In the genomic region with DNA sequence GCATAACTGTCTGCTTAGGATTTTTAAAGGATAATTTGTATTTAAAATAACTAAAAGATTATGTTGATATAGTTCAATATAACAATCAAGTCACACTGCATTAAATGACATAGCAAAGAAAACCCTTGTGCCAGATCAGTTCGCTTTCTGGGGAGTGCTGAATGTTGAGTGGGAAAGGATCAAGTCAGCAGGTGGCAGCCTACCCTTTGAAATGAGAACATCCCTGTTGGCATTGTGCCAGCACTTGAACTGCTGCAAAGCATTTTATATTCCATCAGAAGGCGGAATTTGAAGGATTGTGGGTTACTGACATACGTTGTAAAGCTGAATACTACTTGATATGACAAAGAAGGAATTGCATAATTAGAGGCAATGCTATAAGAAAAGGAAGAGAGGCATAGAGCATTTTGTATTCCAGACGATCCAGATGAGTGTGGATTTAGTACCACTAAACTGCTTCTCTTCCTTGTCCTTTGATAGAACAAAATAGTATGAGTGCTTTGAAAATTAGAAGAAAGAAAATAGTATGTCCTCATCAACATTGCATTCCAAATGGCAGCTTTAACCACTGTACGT, we compare ENCODE assay signal across 8 cellular contexts. TPM values are rescaled to one million over a fixed set of nuclear protein-coding genes. Genes with fewer than 3 reads are reported as not detected.
DNase-seq lines count a peak whose midpoint lies in the region; ATAC-seq, FAIRE-seq and TF ChIP-seq lines count a peak whose summit lies in the region.

No MANE protein-coding gene starts in this region.

- H3K9me2 ChIP-seq in OCI-LY1 (ENCODE audit: low read depth, low read length) = no peaks in the 10 kb centered on the region

- H3K4me3 ChIP-seq in OCI-LY1 (ENCODE audit: low read depth, low read length, poor library complexity, severe bottlenecking) (no peak overlapping the region), brain microvascular endothelial cell (ENCODE audit: low read depth, low read length) (no peak overlapping the region), keratinocyte (ENCODE audit: control insufficient read depth in 2 of 3, extremely low read depth in 1 of 3, insufficient read depth in 2 of 3, low read depth in 1 of 3, low read length in 3 of 3) (no peak overlapping the region)

- H3K9me3 ChIP-seq in OCI-LY1 (ENCODE audit: low read length) (peaks cover 5% of the 10 kb centered on the region; the same call in 1 of the 2 replicates), keratinocyte (ENCODE audit: control insufficient read depth, low read depth, low read length) (no peaks in the 10 kb centered on the region)

- H3K9ac ChIP-seq in OCI-LY1 (ENCODE audit: low read length) (no peak overlapping the region), keratinocyte (ENCODE audit: control insufficient read depth, extremely low read depth, insufficient read depth, low read length) (no peak overlapping the region)

- H4K20me1 ChIP-seq in OCI-LY1 (ENCODE audit: insufficient read depth, low read length) (no peaks in the 10 kb centered on the region), keratinocyte (ENCODE audit: control insufficient read depth, extremely low read depth, insufficient read depth, low read length) (no peaks in the 10 kb centered on the region)

- DNase-seq in CMK (ENCODE audit: low read depth) (peak; percentile 48), HUDEP-2 (lab: John Stamatoyannopoulos, UW; ENCODE audit: unreplicated experiment in 76 of 76) (peak in 63 of 76 experiments; percentile 4 to 84 (median 49)), brain microvascular endothelial cell (peak; percentile 81), keratinocyte (ENCODE audit: low read depth, low spot score) (peak; percentile 26)
- DNase-seq in stimulated activated CD4-positive, alpha-beta T cell treated with anti-CD3 and anti-CD28 coated beads, Interleukin-2, amount 100 ng/mL, for 4 hours (ENCODE audit: low read depth) = peak; percentile 1
- DNase-seq in activated T-helper 1 cell treated with anti-CD3 and anti-CD28 coated beads, Interleukin-12 subunit alpha, Interleukin-12 subunit beta, Interleukin-2, Interleukin-4 antibody, amounts not matched to agents 30 ng/mL and 10 ng/mL and 1 ng/mL, durations not matched to agents 14 hours and 24 hours and 36 hours (ENCODE audit: low spot score) = no peak

- no peaks in the 10 kb centered on the region for H3K4me1 ChIP-seq in OCI-LY1 (ENCODE audit: insufficient read depth, low read length, severe bottlenecking)
- H3K4me1 ChIP-seq in keratinocyte (ENCODE audit: control insufficient read depth, extremely low read depth, insufficient read depth, low read length) = peaks cover 12% of the 10 kb centered on the region

- H3K79me2 ChIP-seq in OCI-LY1 (ENCODE audit: insufficient read depth, low read length) = no peaks in the 10 kb centered on the region
- H3K79me2 ChIP-seq in keratinocyte (ENCODE audit: control insufficient read depth, insufficient read depth, low read length) = no peaks in the 10 kb centered on the region

- ATAC-seq in GM19324 (IDR thresholded peaks at IDR 0.05; ENCODE audit: low FRiP score, unreplicated experiment) = no peak

- no peaks in the 10 kb centered on the region for H3K27me3 Mint-ChIP-seq in activated T-helper 1 cell treated with anti-CD3 and anti-CD28 coated beads, Interleukin-12 subunit alpha, Interleukin-12 subunit beta, Interleukin-2, Interleukin-4 antibody, amounts not matched to agents 30 ng/mL and 10 ng/mL and 1 ng/mL, durations not matched to agents 14 hours and 24 hours and 36 hours (ENCODE audit: insufficient read depth)

- H3K27ac ChIP-seq in OCI-LY1 (ENCODE audit: low read depth, low read length, poor library complexity, severe bottlenecking) = no peak overlapping the region
- H3K27ac ChIP-seq in brain microvascular endothelial cell = no peak overlapping the region
- no peak overlapping the region for H3K27ac ChIP-seq in keratinocyte (ENCODE audit: control insufficient read depth, insufficient read depth, low read length)

- FAIRE-seq in keratinocyte (lab: Jason Lieb, UNC) = peak; percentile 61

- H2AFZ ChIP-seq in OCI-LY1 (ENCODE audit: low read length) = no peak overlapping the region
- no peak overlapping the region for H2AFZ ChIP-seq in keratinocyte (ENCODE audit: control insufficient read depth, low read length)

- H3K27ac Mint-ChIP-seq in activated T-helper 1 cell treated with anti-CD3 and anti-CD28 coated beads, Interleukin-12 subunit alpha, Interleukin-12 subunit beta, Interleukin-2, Interleukin-4 antibody, amounts not matched to agents 30 ng/mL and 10 ng/mL and 1 ng/mL, durations not matched to agents 14 hours and 24 hours and 36 hours = no peak overlapping the region

- no peak overlapping the region for H3K4me2 ChIP-seq in OCI-LY1 (ENCODE audit: low read length)
- no peak overlapping the region for H3K4me2 ChIP-seq in keratinocyte (ENCODE audit: control insufficient read depth, extremely low read depth, insufficient read depth, low read depth, low read length)

- H3K27me3 ChIP-seq in OCI-LY1 (ENCODE audit: insufficient read depth, low read length) = no peaks in the 10 kb centered on the region
- no peaks in the 10 kb centered on the region for H3K27me3 ChIP-seq in brain microvascular endothelial cell (replicated peaks)
- H3K27me3 ChIP-seq in keratinocyte (ENCODE audit: control insufficient read depth, extremely low read depth, insufficient read depth, low read length) = no peaks in the 10 kb centered on the region

- H3K4me1 Mint-ChIP-seq in activated T-helper 1 cell treated with anti-CD3 and anti-CD28 coated beads, Interleukin-12 subunit alpha, Interleukin-12 subunit beta, Interleukin-2, Interleukin-4 antibody, amounts not matched to agents 30 ng/mL and 10 ng/mL and 1 ng/mL, durations not matched to agents 14 hours and 24 hours and 36 hours (ENCODE audit: low read depth) = no peaks in the 10 kb centered on the region

- in situ Hi-C loops in brain microvascular endothelial cell (cut with HindIII; ENCODE audit: low pct_ligation_motif_present, low sequenced_read_pairs) = no loop called here

- intact Hi-C loops in activated T-helper 1 cell treated with anti-CD3 and anti-CD28 coated beads, Interleukin-12 subunit alpha, Interleukin-12 subunit beta, Interleukin-2, Interleukin-4 antibody, amounts not matched to agents 30 ng/mL and 10 ng/mL and 1 ng/mL, durations not matched to agents 14 hours and 24 hours and 36 hours (cut with micrococcal nuclease) = loop anchor here (10.0 kb wide), 1 partner anchor 202 kb away; no protein-coding TSS in a partner anchor

- H3K9me3 Mint-ChIP-seq in activated T-helper 1 cell treated with anti-CD3 and anti-CD28 coated beads, Interleukin-12 subunit alpha, Interleukin-12 subunit beta, Interleukin-2, Interleukin-4 antibody, amounts not matched to agents 30 ng/mL and 10 ng/mL and 1 ng/mL, durations not matched to agents 14 hours and 24 hours and 36 hours = no peaks in the 10 kb centered on the region

- peaks cover 1% of the 10 kb centered on the region for H3K36me3 Mint-ChIP-seq in activated T-helper 1 cell treated with anti-CD3 and anti-CD28 coated beads, Interleukin-12 subunit alpha, Interleukin-12 subunit beta, Interleukin-2, Interleukin-4 antibody, amounts not matched to agents 30 ng/mL and 10 ng/mL and 1 ng/mL, durations not matched to agents 14 hours and 24 hours and 36 hours (ENCODE audit: low read depth)

- H3F3A ChIP-seq in OCI-LY1 (ENCODE audit: insufficient read depth, low read length) = no peaks in the 10 kb centered on the region

- dilution Hi-C loops in keratinocyte (cut with MboI; ENCODE audit: extremely low pct_ligation_motif_present, low sequenced_read_pairs) = no loop called here

- H3K36me3 ChIP-seq in OCI-LY1 (ENCODE audit: insufficient read depth, low read length) (peaks cover 33% of the 10 kb centered on the region), brain microvascular endothelial cell (replicated peaks) (no peaks in the 10 kb centered on the region), keratinocyte (ENCODE audit: control insufficient read depth in 2 of 2, extremely low read depth in 1 of 2, insufficient read depth in 2 of 2, low read length in 2 of 2) (no peaks in the 10 kb centered on the region)

- H3K4me3 Mint-ChIP-seq in activated T-helper 1 cell treated with anti-CD3 and anti-CD28 coated beads, Interleukin-12 subunit alpha, Interleukin-12 subunit beta, Interleukin-2, Interleukin-4 antibody, amounts not matched to agents 30 ng/mL and 10 ng/mL and 1 ng/mL, durations not matched to agents 14 hours and 24 hours and 36 hours = no peak overlapping the region

- no peaks in the 10 kb centered on the region for H3K9me1 ChIP-seq in keratinocyte (ENCODE audit: control insufficient read depth, extremely low read depth, insufficient read depth, low read length)

- TF ChIP-seq CTCF in OCI-LY1 (IDR thresholded peaks at IDR 0.05; ENCODE audit: low read length) (peak; percentile 61), brain microvascular endothelial cell (IDR thresholded peaks at IDR 0.05; ENCODE audit: low read depth, low read length, missing control alignments) (peak; percentile 71), keratinocyte (optimal IDR thresholded peaks at IDR 0.05 in 1 of 3, IDR thresholded peaks at IDR 0.05 in 1 of 3, conservative IDR thresholded peaks at IDR 0.05 in 1 of 3; ENCODE audit: extremely low read depth in 1 of 3, insufficient read depth in 2 of 3, low read length in 3 of 3) (peak; percentile 47 to 85 (median 57))

RNA-seq across cellular contexts. Expression of a gene that starts 26.6 kb away (rescaled TPM):
- polyA plus RNA-seq in keratinocyte = 13.8 to 20.9 TPM (median 13.9 TPM) in 3 replicates
- polyA plus RNA-seq in keratinocyte (2011; ENCODE audit: low read depth) = 3.9 TPM
- polyA plus RNA-seq in keratinocyte (2011; cell fraction: cytosol; rRNA removed) = 10.8 and 17.4 TPM in 2 replicates
- polyA plus RNA-seq in keratinocyte (2011; cell fraction: nucleus; rRNA removed) = 12.1 and 16.8 TPM in 2 replicates
- 5.6 and 8.5 TPM in 2 replicates for polyA plus RNA-seq in keratinocyte (2012; ENCODE audit: low replicate concordance)
- polyA minus RNA-seq in keratinocyte = 2.5 to 17.5 TPM (median 9.2 TPM) in 3 replicates
- polyA minus RNA-seq in keratinocyte (2011; cell fraction: cytosol; rRNA and poly(A)+ RNA removed) = 7.1 TPM
- 7.9 and 15.7 TPM in 2 replicates for polyA minus RNA-seq in keratinocyte (2011; cell fraction: nucleus; rRNA and poly(A)+ RNA removed)
- total RNA-seq in activated T-helper 1 cell treated with anti-CD3 and anti-CD28 coated beads, Interleukin-12 subunit alpha, Interleukin-12 subunit beta, Interleukin-2, Interleukin-4 antibody, amounts not matched to agents 30 ng/mL and 10 ng/mL and 1 ng/mL, durations not matched to agents 14 hours and 24 hours and 36 hours = 13.3 and 14.4 TPM in 2 replicates
